Comparison of ENCODE assay signal across 25 cellular contexts in genomic region chr3:73407572-73407971, GRCh38.
"Had no signal": no experiment of that assay in that cellular context is flagged by ENCODE, and none has a peak within 500 bp of the region (broad histone marks: within the 10 kb centered on the region; RNA-seq: fewer than 3 reads in every experiment).

No MANE protein-coding gene starts in this region.

- H3K9me3 ChIP-seq: Peyer's patch, SJCRH30 had no signal

- FAIRE-seq: astrocyte, TTC549 had no signal

- ATAC-seq: activated CD8-positive, alpha-beta memory T cell treated with anti-CD3 and anti-CD28 coated beads, Interleukin-2, amount 10 ng/mL, durations not matched to agents 7 days and 5 days; activated naive CD4-positive, alpha-beta T cell treated with anti-CD3 and anti-CD28 coated beads, Interleukin-2, amount 50 U/mL, for 72 hours; activated naive CD8-positive, alpha-beta T cell treated with anti-CD3 and anti-CD28 coated beads, Interleukin-2, amount 50 U/mL, for 24 hours; T-helper 17 cell had no signal

- H3K4me3 ChIP-seq: Peyer's patch, SJCRH30 had no signal

- H3K27ac ChIP-seq: RWPE1, SJCRH30 had no signal

- H3K36me3 ChIP-seq: Peyer's patch had no signal

- H3K4me1 ChIP-seq: SJCRH30 had no signal

- DNase-seq: activated B cell treated with CpG ODN at 0.5 μM for 24 hours; activated CD4-positive, alpha-beta T cell treated with anti-CD3 and anti-CD28 coated beads for 1 hour; activated CD4-positive, alpha-beta T cell treated with anti-CD3 and anti-CD28 coated beads, Interleukin-2, amount 10 ng/mL, durations not matched to agents 24 days and 14 days; activated CD4-positive, alpha-beta T cell treated with anti-CD3 and anti-CD28 coated beads, Interleukin-2, amount 50 U/mL, for 48 hours; activated CD8-positive, alpha-beta memory T cell treated with anti-CD3 and anti-CD28 coated beads, Interleukin-2, amount 10 ng/mL, durations not matched to agents 7 days and 5 days; activated effector memory CD4-positive, alpha-beta T cell treated with anti-CD3 and anti-CD28 coated beads, Interleukin-2, amount 50 U/mL, for 16 hours; activated naive CD4-positive, alpha-beta T cell treated with Interleukin-2 at 50 U/mL for 16 hours; activated naive CD8-positive, alpha-beta T cell treated with anti-CD3 and anti-CD28 coated beads, Interleukin-2, amount 50 U/mL, for 24 hours; activated T-cell treated with anti-CD3 and anti-CD28 coated beads, Interleukin-2, amount 50 U/mL, for 24 hours; amygdala; MM.1S; NCI-H146; NCI-H187 treated with DMSO at 0.1 percent for 48 hours; NCI-H2081 treated with DMSO at 0.1 percent for 48 hours; NCI-H446; NCI-H524; Peyer's patch; Right ventricle myocardium superior; SJCRH30; T-helper 17 cell; T-helper 9 cell had no signal

- H3K27me3 ChIP-seq: Peyer's patch, SJCRH30 had no signal
